In genomic region chr7:7720193-7720592, GRCh38 we compare ENCODE assay signal across 1 cellular context.
A peak's percentile ranks its signal among the peaks of the same experiment; 100 is the strongest.
TF ChIP-seq lines count a peak whose summit lies in the region.

No MANE protein-coding gene starts in this region.

TF ChIP-seq in HEK293, 187 proteins besides CTCF, POLR2A, EP300 and RAD21 (continued from another document):
- TF ChIP-seq ZNF692 (tag by site-specific recombination; IDR thresholded peaks at IDR 0.05) (peak; percentile 10; the same call in 1 of the 2 replicates), REPIN1 (tag by site-specific recombination; IDR thresholded peaks at IDR 0.05; ENCODE audit: low read depth) (no peak), GLIS1 (tag by site-specific recombination; IDR thresholded peaks at IDR 0.05) (no peak), ZBTB20 (tag by site-specific recombination; IDR thresholded peaks at IDR 0.05) (peak; percentile 96), ZBTB6 (tag by site-specific recombination; IDR thresholded peaks at IDR 0.05) (no peak)
